ENCODE assay signal across 8 cellular contexts in the genomic region with DNA sequence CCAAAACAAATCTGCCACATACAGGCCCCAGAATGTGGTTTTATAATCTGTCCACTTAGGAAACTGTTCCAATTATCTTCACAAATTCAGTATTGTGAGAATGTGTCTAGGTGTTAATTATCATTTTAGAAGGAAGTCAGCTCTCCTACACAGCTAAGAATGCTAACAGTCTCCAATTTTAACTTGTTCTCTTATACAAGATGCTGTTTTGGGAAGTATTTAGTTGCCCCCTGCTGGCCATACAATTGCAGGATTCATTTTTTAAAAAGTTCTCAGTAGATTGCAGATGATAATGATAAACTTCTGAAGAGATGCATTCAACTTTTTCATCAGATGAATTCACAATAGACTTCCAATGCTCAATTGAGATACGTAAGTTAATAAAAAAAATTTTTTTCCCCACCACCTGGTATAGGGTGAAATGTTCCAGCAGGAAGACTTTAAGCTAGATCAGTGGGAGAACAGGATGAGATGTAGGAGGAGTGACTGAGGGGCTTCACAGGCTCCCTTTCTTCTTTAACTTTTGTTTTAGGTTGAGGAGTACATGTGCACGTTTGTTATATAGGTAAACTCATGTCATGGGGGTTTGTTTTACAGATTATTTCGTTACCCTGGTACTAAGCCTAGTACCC. TPM values are rescaled to one million over a fixed set of nuclear protein-coding genes. Genes with fewer than 3 reads are reported as not detected.
DNase-seq lines count a peak whose midpoint lies in the region; ATAC-seq, FAIRE-seq and TF ChIP-seq lines count a peak whose summit lies in the region.

No MANE protein-coding gene starts in this region.

- H3K4ac ChIP-seq in neuronal stem cell (ENCODE audit: low read length), result no peak overlapping the region

- DNase-seq in D341Med (ENCODE audit: low spot score) (peak; percentile 26), M059J (ENCODE audit: low read depth) (peak; percentile 54), neuronal stem cell (ENCODE audit: low spot score) (peak; percentile 11), sigmoid colon (no peak)

- intact Hi-C loops in sigmoid colon (cut with DNase I), result loop anchor here (10.0 kb wide), 1 partner anchor 502 kb away; a partner anchor contains a TSS

- H3K9me3 ChIP-seq in neuronal stem cell (replicated peaks in 1 of 2; ENCODE audit: control insufficient read depth in 2 of 2, insufficient read depth in 1 of 2, low read depth in 1 of 2, low read length in 2 of 2) (no peaks in the 10 kb centered on the region), sigmoid colon (no peaks in the 10 kb centered on the region)

- H2BK5ac ChIP-seq in neuronal stem cell (ENCODE audit: low read length), result no peak overlapping the region

- no peak overlapping the region for H3K18ac ChIP-seq in neuronal stem cell (ENCODE audit: low read length)

- H4K8ac ChIP-seq in neuronal stem cell (ENCODE audit: low read depth, low read length), result no peak overlapping the region

- no peak overlapping the region for H2AK5ac ChIP-seq in neuronal stem cell (ENCODE audit: low read depth, low read length)

- H3K27ac ChIP-seq in neuronal stem cell (replicated peaks; ENCODE audit: low read length), result no peak overlapping the region
- no peak overlapping the region for H3K27ac ChIP-seq in sigmoid colon

- H3K14ac ChIP-seq in neuronal stem cell (ENCODE audit: low read length), result no peak overlapping the region

- H2BK120ac ChIP-seq in neuronal stem cell (ENCODE audit: low read depth, low read length), result no peak overlapping the region

- FAIRE-seq in TTC549 (lab: Jason Lieb, UNC), result peak; percentile 87

- no peaks in the 10 kb centered on the region for H3K36me3 ChIP-seq in neuronal stem cell (replicated peaks in 1 of 2; ENCODE audit: control insufficient read depth in 2 of 2, insufficient read depth in 2 of 2, low read length in 2 of 2)
- H3K36me3 ChIP-seq in sigmoid colon, result no peaks in the 10 kb centered on the region

- no peak overlapping the region for H2AFZ ChIP-seq in neuronal stem cell (ENCODE audit: low read length)

- no CpG with 5 or more reads among the region's 3 CpGs for WGBS in neuronal stem cell (ENCODE audit: extremely low coverage in 2 of 2, insufficient read length in 2 of 2, insufficient replicate concordance in 1 of 2), 2 donors
- 61 to 79% methylated on average over 3 of the region's 3 CpGs for WGBS in sigmoid colon, 2 donors

- no peaks in the 10 kb centered on the region for H3K79me1 ChIP-seq in neuronal stem cell (ENCODE audit: low read depth, low read length)

- H3K4me3 ChIP-seq in neuronal stem cell (ENCODE audit: low read length in 2 of 2), result no peak overlapping the region
- H3K4me3 ChIP-seq in sigmoid colon, result no peak overlapping the region

- peak; percentile 70 for ATAC-seq in GM19043 (IDR thresholded peaks at IDR 0.05; ENCODE audit: low read depth, unreplicated experiment)
- ATAC-seq in esophagus mucosa, result peak; percentile 45
- ATAC-seq in GM19023 (IDR thresholded peaks at IDR 0.05; ENCODE audit: unreplicated experiment), result no peak

- no peak overlapping the region for H3K9ac ChIP-seq in neuronal stem cell (ENCODE audit: low read depth, low read length, poor library complexity)

- no peak overlapping the region for H3K4me2 ChIP-seq in neuronal stem cell (ENCODE audit: insufficient read depth, low read length, poor library complexity, severe bottlenecking)

- no peaks in the 10 kb centered on the region for H3K4me1 ChIP-seq in neuronal stem cell (ENCODE audit: control insufficient read depth in 2 of 2, insufficient read depth in 1 of 2, low read depth in 1 of 2, low read length in 2 of 2)
- H3K4me1 ChIP-seq in sigmoid colon, result no peaks in the 10 kb centered on the region

- no peak overlapping the region for H4K91ac ChIP-seq in neuronal stem cell (ENCODE audit: low read depth, low read length, poor library complexity)

- H3K27me3 ChIP-seq in neuronal stem cell (ENCODE audit: control insufficient read depth in 3 of 3, insufficient read depth in 3 of 3, low read depth in 1 of 3, low read length in 3 of 3) (no peaks in the 10 kb centered on the region), sigmoid colon (no peaks in the 10 kb centered on the region)

- H2BK12ac ChIP-seq in neuronal stem cell (ENCODE audit: low read length), result no peak overlapping the region

- peak in 2 of 4 experiments; percentile 36 to 54 for TF ChIP-seq CTCF in sigmoid colon (IDR thresholded peaks at IDR 0.05)

- no peak overlapping the region for H2BK15ac ChIP-seq in neuronal stem cell (ENCODE audit: low read length)

- no peak for TF ChIP-seq EP300 in sigmoid colon (IDR thresholded peaks at IDR 0.05)

- H3K23ac ChIP-seq in neuronal stem cell (ENCODE audit: low read depth, low read length, poor library complexity), result no peak overlapping the region

- no peak for TF ChIP-seq POLR2A in sigmoid colon (IDR thresholded peaks at IDR 0.05)

RNA-seq across cellular contexts. Expression of a gene that starts 27.3 kb away (rescaled TPM):
- total RNA-seq in M059J (2014; rRNA removed; shearing (Covaris generic)), result 32.0 and 44.2 TPM in 2 replicates
- total RNA-seq in esophagus mucosa, result 62.6 TPM
- 42.5 TPM for polyA plus RNA-seq in neuronal stem cell (2013, experiment 1 of 2)
- 43.9 TPM for polyA plus RNA-seq in neuronal stem cell (2013, experiment 2 of 2)
- total RNA-seq in sigmoid colon, result 10 to 100 TPM; 44.8 to 64.3 (median 52.3) TPM
- 10 to 100 TPM in 2 of 3 donors, 1 to 10 TPM in 1; 7.6 to 11.1 (median 10.8) TPM for polyA plus RNA-seq in sigmoid colon
